In genomic region chr9:122080986-122081385, GRCh38 we compare ENCODE assay signal across 22 cellular contexts. TPM values are rescaled to one million over a fixed set of nuclear protein-coding genes. Genes with fewer than 3 reads are reported as not detected.
DNase-seq lines count a peak whose midpoint lies in the region; ATAC-seq, FAIRE-seq and TF ChIP-seq lines count a peak whose summit lies in the region.
"Had no signal": no experiment of that assay in that cellular context is flagged by ENCODE, and none has a peak within 500 bp of the region (broad histone marks: within the 10 kb centered on the region; RNA-seq: fewer than 3 reads in every experiment).

No MANE protein-coding gene starts in this region.

- intact Hi-C loops in dorsolateral prefrontal cortex (cut with DNase I): loop anchor here in 1 of 2 donors (5.0 kb wide), 1 partner anchor 64 kb away; no protein-coding TSS in a partner anchor
- intact Hi-C loops in right lobe of liver (cut with DNase I): no loop called here
- intact Hi-C loops in tibial artery (cut with DNase I; ENCODE audit: low total_unique reads): no loop called here
- intact Hi-C loops in CD14-positive monocyte (cut with micrococcal nuclease): no loop called here

- no peak overlapping the region for H3K27ac Mint-ChIP-seq in CD14-positive monocyte
- H3K27ac Mint-ChIP-seq: activated CD8-positive, alpha-beta T cell treated with anti-CD3 and anti-CD28 coated beads for 36 hours; activated naive CD8-positive, alpha-beta T cell treated with anti-CD3 and anti-CD28 coated beads for 36 hours had no signal

- peak; percentile 70 for FAIRE-seq in H54 (lab: Jason Lieb, UNC)
- FAIRE-seq: GM19239, kidney had no signal

- no peak for TF ChIP-seq CTCF in dorsolateral prefrontal cortex (IDR thresholded peaks at IDR 0.05 in 54 of 56, conservative IDR thresholded peaks at IDR 0.05 in 2 of 56; ENCODE audit: low read depth in 1 of 56, partially characterized antibody in 56 of 56)
- TF ChIP-seq CTCF in right lobe of liver (IDR thresholded peaks at IDR 0.05): no peak
- TF ChIP-seq CTCF in tibial artery (IDR thresholded peaks at IDR 0.05): no peak
- no peak for TF ChIP-seq CTCF in CD14-positive monocyte (IDR thresholded peaks at IDR 0.05)

- peaks cover 6 to 11% (median 8%) of the 10 kb centered on the region in 7 donors for H3K9me3 Mint-ChIP-seq in CD14-positive monocyte

- TF ChIP-seq POLR2A in H54 (IDR thresholded peaks at IDR 0.05; ENCODE audit: low read depth, low read length) (no peak), right lobe of liver (IDR thresholded peaks at IDR 0.05) (no peak)

- H3K27me3 Mint-ChIP-seq in CD14-positive monocyte (ENCODE audit: low read depth in 3 of 3): peaks cover 0 to 1% (median 1%) of the 10 kb centered on the region in 3 donors
- H3K27me3 Mint-ChIP-seq: activated CD8-positive, alpha-beta T cell treated with anti-CD3 and anti-CD28 coated beads for 36 hours; activated naive CD8-positive, alpha-beta T cell treated with anti-CD3 and anti-CD28 coated beads for 36 hours had no signal

- H3K4me1 Mint-ChIP-seq in CD14-positive monocyte: no peaks in the 10 kb centered on the region
- H3K4me1 Mint-ChIP-seq: neural crest cell had no signal

- ATAC-seq in right lobe of liver (peak in 3 of 4 donors; percentile 27 to 46 (median 40)), HG03039 (IDR thresholded peaks at IDR 0.05; ENCODE audit: unreplicated experiment) (no peak), GM19463 (IDR thresholded peaks at IDR 0.05; ENCODE audit: unreplicated experiment) (no peak)
- ATAC-seq: activated CD8-positive, alpha-beta T cell treated with anti-CD3 and anti-CD28 coated beads for 36 hours; body of pancreas; Panc1 had no signal

- H3K27me3 ChIP-seq in dorsolateral prefrontal cortex (no peaks in the 10 kb centered on the region), right lobe of liver (no peaks in the 10 kb centered on the region), tibial artery (no peaks in the 10 kb centered on the region)
- H3K27me3 ChIP-seq: body of pancreas, vagina had no signal

- H3K27ac ChIP-seq in dorsolateral prefrontal cortex (peak overlapping the region in 57 of 59 donors; percentile 5 to 98 (median 91)), right lobe of liver (no peak overlapping the region), tibial artery (peak overlapping the region; percentile 61 to 79)
- H3K27ac ChIP-seq: body of pancreas, vagina had no signal

- no peak overlapping the region for H3K4me3 Mint-ChIP-seq in CD14-positive monocyte
- H3K4me3 Mint-ChIP-seq: activated CD8-positive, alpha-beta T cell treated with anti-CD3 and anti-CD28 coated beads for 36 hours; activated naive CD8-positive, alpha-beta T cell treated with anti-CD3 and anti-CD28 coated beads for 36 hours; neural crest cell had no signal

- H3K36me3 Mint-ChIP-seq in CD14-positive monocyte: peaks cover 0 to 8% of the 10 kb centered on the region in 2 donors

- 49% methylated on average over 4 of the region's 5 CpGs for WGBS in right lobe of liver (ENCODE audit: insufficient coverage, low coverage, low lambda C conversion rate, missing lambda C conversion rate)

- no peaks in the 10 kb centered on the region for H3K9me3 ChIP-seq in right lobe of liver
- peaks cover 0 to 9% (median 0%) of the 10 kb centered on the region in 3 donors for H3K9me3 ChIP-seq in tibial artery
- H3K9me3 ChIP-seq: vagina had no signal

- H3K4me3 ChIP-seq in dorsolateral prefrontal cortex (no peak overlapping the region), right lobe of liver (no peak overlapping the region), tibial artery (no peak overlapping the region)
- H3K4me3 ChIP-seq: body of pancreas, vagina had no signal

- DNase-seq in H54 (ENCODE audit: insufficient read length, low spot score) (no peak), dorsolateral prefrontal cortex (no peak), right lobe of liver (no peak), tibial artery (no peak), CD14-positive monocyte (ENCODE audit: low spot score) (no peak)
- DNase-seq: activated CD4-positive, CD25-positive, alpha-beta regulatory T cell treated with anti-CD3 and anti-CD28 coated beads, Interleukin-2, amount 50 U/mL, for 72 hours; activated CD8-positive, alpha-beta T cell treated with anti-CD3 and anti-CD28 coated beads for 36 hours; activated naive CD8-positive, alpha-beta T cell treated with anti-CD3 and anti-CD28 coated beads for 36 hours; body of pancreas; effector memory CD4-positive, alpha-beta T cell; EL; kidney; NCI-H1092 treated with DMSO at 0.1 percent for 48 hours; NCI-H1930; NCI-H446; posterior cingulate gyrus had no signal

- H3K36me3 ChIP-seq in right lobe of liver (no peaks in the 10 kb centered on the region), tibial artery (no peaks in the 10 kb centered on the region)
- H3K36me3 ChIP-seq: vagina had no signal

- H3K4me1 ChIP-seq in right lobe of liver: no peaks in the 10 kb centered on the region
- peaks cover 0 to 82% (median 8%) of the 10 kb centered on the region in 4 donors for H3K4me1 ChIP-seq in tibial artery

RNA-seq across cellular contexts. Expression of gene TTLL11, which starts 12.1 kb away (rescaled TPM):
- 10 to 100 TPM; 39.9 to 86.0 (median 58.2) TPM for total RNA-seq in dorsolateral prefrontal cortex
- 1 to 10 TPM; 3.2 to 5.2 (median 4.1) TPM for total RNA-seq in right lobe of liver
- polyA plus RNA-seq in CD14-positive monocyte: 1 to 10 TPM; 2.9 to 3.1 TPM

Comparison
In these comparisons a context has a peak if more than half of its experiments do, and no peak if none do; other contexts are left out.
1. H3K27ac ChIP-seq: peak in dorsolateral prefrontal cortex (57 of 59) and tibial artery (2 of 2); none in right lobe of liver (0 of 3).
2. ATAC-seq: peak in right lobe of liver (3 of 4); none in HG03039 (single experiment) and GM19463 (single experiment).
3. RNA of gene TTLL11, which starts 12.1 kb away (total RNA-seq): 39.9 to 86.0 TPM in dorsolateral prefrontal cortex; 3.2 to 5.2 TPM in right lobe of liver; every median in the first group is over 4 times any median in the second.